ENCODE assay signal across 25 cellular contexts in the genomic region with DNA sequence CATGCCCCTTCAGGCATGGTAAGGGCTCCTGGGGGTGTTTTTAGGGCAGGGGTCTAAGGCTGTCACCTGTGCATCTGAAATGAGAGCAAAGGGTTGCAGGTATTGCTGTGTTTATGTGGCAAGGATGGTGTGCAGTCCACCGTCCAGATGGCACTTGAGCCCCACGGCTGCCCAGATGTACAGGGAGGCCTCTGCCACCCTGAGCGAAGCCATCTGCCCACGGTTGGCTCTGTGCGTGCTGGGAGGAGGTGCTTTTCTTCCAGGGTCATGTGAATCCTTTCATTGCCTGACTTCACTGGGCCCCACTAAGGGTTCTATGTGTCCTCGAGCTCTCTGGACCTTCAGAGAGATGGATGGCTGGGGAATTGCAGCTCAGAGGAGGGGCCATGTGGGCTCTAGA.
"Had no signal": no experiment of that assay in that cellular context is flagged by ENCODE, and none has a peak within 500 bp of the region (broad histone marks: within the 10 kb centered on the region; RNA-seq: fewer than 3 reads in every experiment).

No MANE protein-coding gene starts in this region.

- H3K36me3 ChIP-seq: cardiac muscle cell had no signal

- H3K4me1 Mint-ChIP-seq: activated B cell treated with CpG ODN at 0.5 μM for 24 hours; activated CD4-positive, alpha-beta T cell treated with anti-CD3 and anti-CD28 coated beads, Interleukin-2, amount 10 ng/mL, durations not matched to agents 7 days and 5 days; activated T-helper 17 cell treated with anti-CD3 and anti-CD28 coated beads, Interleukin-2, amount 50 U/mL, for 72 hours; IgD-negative memory B cell had no signal

- DNase-seq: activated B cell treated with CpG ODN at 0.5 μM for 24 hours; activated CD4-positive, alpha-beta memory T cell treated with anti-CD3 and anti-CD28 coated beads for 36 hours; activated CD4-positive, alpha-beta T cell treated with anti-CD3 and anti-CD28 coated beads for 1 hour; activated CD4-positive, alpha-beta T cell treated with anti-CD3 and anti-CD28 coated beads, Interleukin-2, amount 10 ng/mL, durations not matched to agents 7 days and 5 days; activated CD8-positive, alpha-beta memory T cell treated with anti-CD3 and anti-CD28 coated beads for 24 hours; activated gamma-delta T cell; activated naive CD4-positive, alpha-beta T cell treated with anti-CD3 and anti-CD28 coated beads for 36 hours; activated T-cell treated with anti-CD3 and anti-CD28 coated beads, Interleukin-2, amount 50 U/mL, for 48 hours; KG1; NCI-H1048; NCI-H146; NCI-H187 treated with DMSO at 0.1 percent for 48 hours; NCI-H2081 treated with DMSO at 0.1 percent for 48 hours; NCI-H345; NCI-H510A; Peyer's patch; SHP77 treated with DMSO at 0.1 percent for 48 hours; T-helper 9 cell had no signal

- H3K27ac ChIP-seq: cardiac muscle cell, Peyer's patch, RWPE1 had no signal

- H3K27me3 Mint-ChIP-seq: activated CD4-positive, alpha-beta T cell treated with anti-CD3 and anti-CD28 coated beads, Interleukin-2, amount 10 ng/mL, durations not matched to agents 7 days and 5 days; activated naive CD8-positive, alpha-beta T cell; brain had no signal

- H3K36me3 Mint-ChIP-seq: activated CD4-positive, alpha-beta memory T cell treated with anti-CD3 and anti-CD28 coated beads for 36 hours; activated naive CD8-positive, alpha-beta T cell; IgD-negative memory B cell had no signal

- H3K4me1 ChIP-seq: Peyer's patch had no signal

- H3K4me3 Mint-ChIP-seq: activated B cell treated with CpG ODN at 0.5 μM for 24 hours; activated CD4-positive, alpha-beta memory T cell treated with anti-CD3 and anti-CD28 coated beads for 36 hours; activated CD4-positive, alpha-beta T cell treated with anti-CD3 and anti-CD28 coated beads, Interleukin-2, amount 10 ng/mL, durations not matched to agents 7 days and 5 days; activated naive CD4-positive, alpha-beta T cell treated with anti-CD3 and anti-CD28 coated beads for 36 hours; activated naive CD8-positive, alpha-beta T cell; activated T-helper 17 cell treated with anti-CD3 and anti-CD28 coated beads, Interleukin-2, amount 50 U/mL, for 72 hours; brain; IgD-negative memory B cell; T-helper 1 cell treated with Interleukin-12 subunit alpha and Interleukin-12 subunit beta and Interleukin-4 antibody, amounts not matched to agents 30 μg/mL and 1 μg/mL, for 36 hours had no signal

- H3K27ac Mint-ChIP-seq: activated B cell treated with CpG ODN at 0.5 μM for 24 hours; activated CD4-positive, alpha-beta memory T cell treated with anti-CD3 and anti-CD28 coated beads for 36 hours; activated CD4-positive, alpha-beta T cell treated with anti-CD3 and anti-CD28 coated beads, Interleukin-2, amount 10 ng/mL, durations not matched to agents 7 days and 5 days; activated naive CD4-positive, alpha-beta T cell treated with anti-CD3 and anti-CD28 coated beads for 36 hours; activated naive CD8-positive, alpha-beta T cell; activated T-helper 17 cell treated with anti-CD3 and anti-CD28 coated beads, Interleukin-2, amount 50 U/mL, for 72 hours; IgD-negative memory B cell; T-helper 1 cell treated with Interleukin-12 subunit alpha and Interleukin-12 subunit beta and Interleukin-4 antibody, amounts not matched to agents 30 μg/mL and 1 μg/mL, for 36 hours had no signal

- H3K27me3 ChIP-seq: cardiac muscle cell, Peyer's patch had no signal

- H3K4me3 ChIP-seq: cardiac muscle cell, Peyer's patch had no signal

- H3K9me3 Mint-ChIP-seq: IgD-negative memory B cell; T-helper 1 cell treated with Interleukin-12 subunit alpha and Interleukin-12 subunit beta and Interleukin-4 antibody, amounts not matched to agents 30 μg/mL and 1 μg/mL, for 36 hours had no signal
